18 cellular contexts compared by ENCODE assay signal in the genomic region with DNA sequence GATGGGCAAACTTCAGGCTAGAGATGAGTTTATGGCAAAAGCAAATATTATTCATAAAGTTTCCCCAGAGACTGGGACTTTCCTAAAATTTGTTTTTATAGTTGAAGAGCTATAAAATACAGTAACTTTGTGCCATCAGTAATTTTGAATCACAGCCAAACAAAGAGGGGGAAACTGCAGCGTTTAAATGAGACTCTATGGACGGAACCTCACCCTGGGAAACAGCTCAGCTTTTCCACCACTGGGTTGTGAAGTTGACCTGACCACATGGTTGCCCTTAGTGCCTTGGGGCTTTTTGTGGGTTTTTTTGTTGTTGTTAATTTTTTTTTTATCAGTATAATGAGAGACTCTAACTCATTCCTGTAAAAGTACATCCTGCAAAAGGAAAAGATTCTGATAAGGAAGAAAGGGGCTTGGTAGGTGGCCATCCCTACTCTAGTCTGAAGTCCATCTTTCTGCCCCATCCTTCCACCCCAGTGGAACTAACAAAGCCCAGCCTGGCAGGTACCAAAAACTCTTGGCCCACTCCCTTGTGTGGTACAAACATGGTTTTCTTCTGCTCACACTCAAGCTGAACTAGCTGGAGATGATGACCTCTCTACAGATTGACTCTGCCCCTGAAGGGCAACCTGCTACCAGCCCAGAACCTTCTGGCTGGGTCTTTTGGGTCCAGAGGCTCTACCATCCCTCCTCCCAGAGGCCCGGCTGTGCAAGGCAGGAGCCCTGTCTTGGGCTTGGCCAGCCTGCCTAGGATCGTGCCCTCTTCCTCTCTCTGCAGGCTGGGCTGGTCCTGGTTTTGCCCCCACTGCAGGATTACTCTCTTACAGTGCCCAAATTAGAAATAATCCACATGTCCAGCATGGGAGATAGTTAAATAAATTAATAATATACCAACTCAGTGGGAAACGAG. TPM values are rescaled to one million over a fixed set of nuclear protein-coding genes. Genes with fewer than 3 reads are reported as not detected.
A peak's percentile ranks its signal among the peaks of the same experiment; 100 is the strongest.
DNase-seq lines count a peak whose midpoint lies in the region; ATAC-seq lines count a peak whose summit lies in the region.
"Had no signal": no experiment of that assay in that cellular context is flagged by ENCODE, and none has a peak within 500 bp of the region (broad histone marks: within the 10 kb centered on the region; RNA-seq: fewer than 3 reads in every experiment).

No MANE protein-coding gene starts in this region.

- DNase-seq in activated CD4-positive, CD25-positive, alpha-beta regulatory T cell treated with anti-CD3 and anti-CD28 coated beads, Interleukin-2, amount 50 U/mL, for 72 hours: no peak
- DNase-seq in H4 (ENCODE audit: low spot score) (peak; percentile 17), NCI-H1694 treated with DMSO at 0.1 percent for 48 hours (lab: John Stamatoyannopoulos, UW) (no peak), hippocampal formation (lab: John Stamatoyannopoulos, UW) (no peak)
- peak; percentile 36 for DNase-seq in activated naive CD4-positive, alpha-beta T cell treated with anti-CD3 and anti-CD28 coated beads, Interleukin-2, amount 50 U/mL, for 16 hours
- peak; percentile 73 for DNase-seq in stimulated activated CD4-positive, alpha-beta T cell treated with anti-CD3 and anti-CD28 coated beads, Interleukin-1b, Interleukin-23, amount 100 ng/mL, for 48 hours
- DNase-seq: 8988T; aorta; DMS53; effector memory CD8-positive, alpha-beta T cell; heart left ventricle; left ventricle myocardium superior; NCI-H1105 treated with DMSO at 0.1 percent for 48 hours; NCI-H526 treated with DMSO at 0.1 percent for 48 hours; SIG-M5; WERI-Rb-1 had no signal

- ATAC-seq in activated CD4-positive, CD25-positive, alpha-beta regulatory T cell treated with anti-CD3 and anti-CD28 coated beads, Interleukin-2, amount 50 U/mL, for 24 hours: peak; percentile 75 to 80
- ATAC-seq in HG02973 (IDR thresholded peaks at IDR 0.05; ENCODE audit: unreplicated experiment): no peak
- ATAC-seq: effector memory CD8-positive, alpha-beta T cell; heart left ventricle; left ventricle myocardium superior had no signal

RNA-seq across cellular contexts. Expression of a gene that starts 41.2 kb away (rescaled TPM):
- total RNA-seq in H4 (2014; rRNA removed; shearing (Covaris generic)): not detected in 2 replicates
- total RNA-seq: aorta, heart left ventricle, left ventricle myocardium superior had no signal

Comparison
In these comparisons a context has a peak if more than half of its experiments do, and no peak if none do; other contexts are left out.
1. DNase-seq: peak in H4 (single experiment), activated naive CD4-positive, alpha-beta T cell treated with anti-CD3 and anti-CD28 coated beads, Interleukin-2, amount 50 U/mL, for 16 hours (single experiment) and stimulated activated CD4-positive, alpha-beta T cell treated with anti-CD3 and anti-CD28 coated beads, Interleukin-1b, Interleukin-23, amount 100 ng/mL, for 48 hours (single experiment); none in activated CD4-positive, CD25-positive, alpha-beta regulatory T cell treated with anti-CD3 and anti-CD28 coated beads, Interleukin-2, amount 50 U/mL, for 72 hours (single experiment), NCI-H1694 treated with DMSO at 0.1 percent for 48 hours (single experiment) and hippocampal formation (0 of 2).